In genomic region chr17:82351713-82352488, GRCh38 we compare ENCODE assay signal across 8 cellular contexts. TPM values are rescaled to one million over a fixed set of nuclear protein-coding genes. Genes with fewer than 3 reads are reported as not detected.
A peak's percentile ranks its signal among the peaks of the same experiment; 100 is the strongest.
DNase-seq lines count a peak whose midpoint lies in the region; ATAC-seq and TF ChIP-seq lines count a peak whose summit lies in the region.

No MANE protein-coding gene starts in this region.

- H3K36me3 ChIP-seq in MM.1S (replicated peaks; ENCODE audit: insufficient read depth, low read length) (no peaks in the 10 kb centered on the region), parathyroid adenoma (ENCODE audit: control insufficient read depth, insufficient read depth, low read length) (no peaks in the 10 kb centered on the region), transverse colon (no peaks in the 10 kb centered on the region)

- peak; percentile 46 for ATAC-seq in GM18505 (IDR thresholded peaks at IDR 0.05; ENCODE audit: unreplicated experiment)

- intact Hi-C loops in transverse colon (cut with DNase I; ENCODE audit: low total_unique reads), result loop anchor here (5.0 kb wide), 1 partner anchor 420 kb away; no protein-coding TSS in a partner anchor

- DNase-seq in ACHN, result peak; percentile 87
- peak; percentile 93 for DNase-seq in MM.1S
- peak; percentile 92 for DNase-seq in SK-MEL-5 (ENCODE audit: low read depth, low spot score)
- peak; percentile 65 to 72 (median 70) for DNase-seq in activated naive CD4-positive, alpha-beta T cell (lab: John Stamatoyannopoulos, UW)
- peak; percentile 61 for DNase-seq in glomerular endothelial cell (ENCODE audit: extremely low read depth, low read depth, low spot score)
- DNase-seq in transverse colon, result peak; percentile 86

- H3K4me3 ChIP-seq in MM.1S (ENCODE audit: low read length), result peak overlapping the region; percentile 24
- H3K4me3 ChIP-seq in parathyroid adenoma (ENCODE audit: low read depth, low read length), result no peak overlapping the region
- H3K4me3 ChIP-seq in transverse colon, result no peak overlapping the region

- TF ChIP-seq EP300 in transverse colon (IDR thresholded peaks at IDR 0.05; ENCODE audit: low read depth), result no peak

- H3K4me2 ChIP-seq in MM.1S (ENCODE audit: low read depth, low read length) (peak overlapping the region; percentile 80), parathyroid adenoma (ENCODE audit: low read length) (no peak overlapping the region)

- TF ChIP-seq CTCF in MM.1S (IDR thresholded peaks at IDR 0.05; ENCODE audit: low read length) (peak; percentile 93), parathyroid adenoma (IDR thresholded peaks at IDR 0.05) (peak; percentile 95), transverse colon (IDR thresholded peaks at IDR 0.05) (peak; percentile 93 to 98 (median 95))

- H3K79me2 ChIP-seq in MM.1S (ENCODE audit: low read length), result no peaks in the 10 kb centered on the region
- no peaks in the 10 kb centered on the region for H3K79me2 ChIP-seq in parathyroid adenoma

- in situ Hi-C loops in ACHN (cut with HindIII; ENCODE audit: low pct_ligation_motif_present, low pct_unique_long_range_greater_than_20kb, low sequenced_read_pairs) (no loop called here), SK-MEL-5 (cut with HindIII; ENCODE audit: low pct_unique_long_range_greater_than_20kb, low sequenced_read_pairs) (no loop called here), transverse colon (cut with MboI; ENCODE audit: low pct_ligation_motif_present in 1 of 4, low pct_unique_long_range_greater_than_20kb in 1 of 4, low sequenced_read_pairs in 3 of 4) (loop anchor here in 2 of 4 donors (5.0 to 10.0 kb wide), 3 partner anchors 63 to 203 kb away; partner anchors contain the start of genes HEXD (in 2 of the 2) and OGFOD3 (in 2 of the 2))

- peak overlapping the region; percentile 99 for H3K27ac ChIP-seq in MM.1S (ENCODE audit: low read length)
- no peak overlapping the region for H3K27ac ChIP-seq in parathyroid adenoma
- peak overlapping the region in 1 of 4 donors; percentile 5 for H3K27ac ChIP-seq in transverse colon

- no peaks in the 10 kb centered on the region for H4K20me1 ChIP-seq in MM.1S (ENCODE audit: insufficient read depth, low read length)

- 47% methylated on average over 20 of the region's 26 CpGs; no CpG with 5 or more reads in 1 of the 2 donors for WGBS in transverse colon (ENCODE audit: low coverage in 1 of 2), 2 donors

- H3K4me1 ChIP-seq in MM.1S (ENCODE audit: low read length) (peaks cover 41% of the 10 kb centered on the region), parathyroid adenoma (no peaks in the 10 kb centered on the region), transverse colon (peaks cover 0 to 11% (median 1%) of the 10 kb centered on the region in 4 donors)

- H3K9ac ChIP-seq in MM.1S (ENCODE audit: low read length) (peak overlapping the region; percentile 78), parathyroid adenoma (no peak overlapping the region)

- TF ChIP-seq POLR2A in GM18505 (IDR thresholded peaks at IDR 0.05; ENCODE audit: borderline replicate concordance, extremely low read depth, insufficient read depth, insufficient read length), result no peak
- no peak for TF ChIP-seq POLR2A in transverse colon (IDR thresholded peaks at IDR 0.05)

- no peaks in the 10 kb centered on the region for H3K9me3 ChIP-seq in MM.1S (replicated peaks; ENCODE audit: insufficient read depth, low read length)
- no peaks in the 10 kb centered on the region for H3K9me3 ChIP-seq in parathyroid adenoma (ENCODE audit: control insufficient read depth, low read length)
- no peaks in the 10 kb centered on the region for H3K9me3 ChIP-seq in transverse colon

- H3K9me2 ChIP-seq in MM.1S (replicated peaks; ENCODE audit: insufficient read depth, low read length), result no peaks in the 10 kb centered on the region

- H3F3A ChIP-seq in MM.1S (ENCODE audit: insufficient read depth, low read length), result peaks cover 24% of the 10 kb centered on the region

- H2AFZ ChIP-seq in MM.1S (ENCODE audit: low read length) (peak overlapping the region; percentile 60), parathyroid adenoma (peak overlapping the region; percentile 40)

- H3K27me3 ChIP-seq in MM.1S (replicated peaks; ENCODE audit: insufficient read depth, low read length) (no peaks in the 10 kb centered on the region), parathyroid adenoma (ENCODE audit: control insufficient read depth, insufficient read depth, low read length) (no peaks in the 10 kb centered on the region), transverse colon (peaks cover 36% of the 10 kb centered on the region)

RNA-seq across cellular contexts. Expression of gene TEX19, which starts 7.1 kb away (rescaled TPM):
- 0.05 and 0.19 TPM in 2 replicates for total RNA-seq in SK-MEL-5 (2014; rRNA removed; shearing (Covaris generic))
- 0.27 and 0.35 TPM in 2 replicates for polyA plus RNA-seq in SK-MEL-5 (2015; cell fraction: cytosol; rRNA removed)
- polyA plus RNA-seq in SK-MEL-5 (2015; cell fraction: nucleus; rRNA removed), result 0.18 TPM in 1 of 2 replicates, not detected in the other
- total RNA-seq in glomerular endothelial cell (not detected in 2 replicates), transverse colon (not detected)

RNA-seq across cellular contexts. Expression of gene SECTM1, which starts 18.3 kb away (rescaled TPM):
- total RNA-seq in SK-MEL-5 (2014; rRNA removed; shearing (Covaris generic)), result 0.37 and 0.50 TPM in 2 replicates
- polyA plus RNA-seq in SK-MEL-5 (2015; cell fraction: cytosol; rRNA removed), result 1.3 and 4.5 TPM in 2 replicates
- 1.4 TPM in 1 of 2 replicates, not detected in the other for polyA plus RNA-seq in SK-MEL-5 (2015; cell fraction: nucleus; rRNA removed)
- 1.1 and 2.7 TPM in 2 replicates for total RNA-seq in glomerular endothelial cell
- total RNA-seq in transverse colon, result 100 to 1,000 TPM in 2 of 4 donors, 10 to 100 TPM in 1, 1 to 10 TPM in 1; 5.8 to 127 (median 107) TPM

RNA-seq across cellular contexts. Expression of gene UTS2R, which starts 19.7 kb away (rescaled TPM):
- not detected in 2 replicates for total RNA-seq in SK-MEL-5 (2014; rRNA removed; shearing (Covaris generic))
- not detected in 2 replicates for polyA plus RNA-seq in SK-MEL-5 (2015; cell fraction: cytosol; rRNA removed)
- polyA plus RNA-seq in SK-MEL-5 (2015; cell fraction: nucleus; rRNA removed), result not detected in 2 replicates
- total RNA-seq in glomerular endothelial cell (not detected in 2 replicates), transverse colon (under 1 TPM in 1 of 4 donors, not detected in 3; 0.48 TPM)

RNA-seq across cellular contexts. Expression of gene CD7, which starts 34.5 kb away (rescaled TPM):
- total RNA-seq in SK-MEL-5 (2014; rRNA removed; shearing (Covaris generic)), result not detected in 2 replicates
- polyA plus RNA-seq in SK-MEL-5 (2015; cell fraction: cytosol; rRNA removed), result 0.30 TPM in 1 of 2 replicates, not detected in the other
- not detected in 2 replicates for polyA plus RNA-seq in SK-MEL-5 (2015; cell fraction: nucleus; rRNA removed)
- total RNA-seq in glomerular endothelial cell (not detected in 2 replicates), transverse colon (1 to 10 TPM; 6.1 to 9.7 (median 7.4) TPM)
